8 cellular contexts compared by ENCODE assay signal in genomic region chr4:56424697-56425514, GRCh38. TPM values are rescaled to one million over a fixed set of nuclear protein-coding genes. Genes with fewer than 3 reads are reported as not detected.
A peak's percentile ranks its signal among the peaks of the same experiment; 100 is the strongest.
DNase-seq lines count a peak whose midpoint lies in the region; ATAC-seq and TF ChIP-seq lines count a peak whose summit lies in the region.

No MANE protein-coding gene starts in this region.

- DNase-seq in stimulated activated CD4-positive, alpha-beta T cell treated with anti-CD3 and anti-CD28 coated beads, Interleukin-12 subunit alpha, Interleukin-12 subunit beta, amount 100 ng/mL, for 4 hours = peak; percentile 6
- DNase-seq in stimulated activated CD4-positive, alpha-beta T cell treated with anti-CD3 and anti-CD28 coated beads, Interleukin-4, amount 100 ng/mL, for 4 hours = no peak
- DNase-seq in Peyer's patch (peak in 2 of 3 donors; percentile 44 to 69), colonic mucosa (peak; percentile 44), medulla oblongata (ENCODE audit: extremely low spot score) (peak; percentile 61), NCI-H748 treated with DMSO at 0.1 percent for 48 hours (lab: John Stamatoyannopoulos, UW) (no peak), ecto neural progenitor cell (ENCODE audit: low spot score) (no peak)

- H3K9me3 ChIP-seq in Peyer's patch (no peaks in the 10 kb centered on the region), colonic mucosa (no peaks in the 10 kb centered on the region)

- no peak overlapping the region for H3K27ac ChIP-seq in Peyer's patch
- H3K27ac ChIP-seq in colonic mucosa = no peak overlapping the region

- no peak for ATAC-seq in GM18502 (IDR thresholded peaks at IDR 0.05; ENCODE audit: poor library complexity, unreplicated experiment)

- TF ChIP-seq CTCF in Peyer's patch (IDR thresholded peaks at IDR 0.05) (peak; percentile 37 to 76 (median 64)), colonic mucosa (IDR thresholded peaks at IDR 0.05) (peak; percentile 65)

- intact Hi-C loops in colonic mucosa (cut with DNase I) = loop anchor here (5.0 to 10.0 kb wide), 2 partner anchors 117 to 410 kb away; no protein-coding TSS in a partner anchor

- no peak overlapping the region for H3K4me3 ChIP-seq in Peyer's patch
- H3K4me3 ChIP-seq in colonic mucosa = no peak overlapping the region

- no peak overlapping the region for H3K9ac ChIP-seq in colonic mucosa (ENCODE audit: low read depth in 2 of 2, low read length in 2 of 2)

- no peaks in the 10 kb centered on the region for H3K4me1 ChIP-seq in Peyer's patch
- H3K4me1 ChIP-seq in colonic mucosa = no peaks in the 10 kb centered on the region

- H3K36me3 ChIP-seq in Peyer's patch = no peaks in the 10 kb centered on the region
- no peaks in the 10 kb centered on the region for H3K36me3 ChIP-seq in colonic mucosa

- no peaks in the 10 kb centered on the region for H3K27me3 ChIP-seq in Peyer's patch
- H3K27me3 ChIP-seq in colonic mucosa = no peaks in the 10 kb centered on the region

- no peak for TF ChIP-seq POLR2A in Peyer's patch (IDR thresholded peaks at IDR 0.05)

RNA-seq across cellular contexts. Expression of gene PPAT, which starts 10.5 kb away (rescaled TPM):
- 1 to 10 TPM; 1.6 to 5.0 (median 2.3) TPM for total RNA-seq in Peyer's patch
- 10 to 100 TPM in 1 of 2 donors, 1 to 10 TPM in 1; 7.4 to 15.3 TPM for total RNA-seq in colonic mucosa

RNA-seq across cellular contexts. Expression of gene PAICS, which starts 11.2 kb away (rescaled TPM):
- total RNA-seq in Peyer's patch = 10 to 100 TPM; 21.7 to 30.5 (median 25.4) TPM
- 100 to 1,000 TPM in 1 of 2 donors, 10 to 100 TPM in 1; 55.3 to 138 TPM for total RNA-seq in colonic mucosa

RNA-seq across cellular contexts. Expression of gene AASDH, which starts 37.6 kb away (rescaled TPM):
- total RNA-seq in Peyer's patch = 1 to 10 TPM; 7.2 to 9.9 (median 9.6) TPM
- total RNA-seq in colonic mucosa = 1 to 10 TPM; 7.4 to 7.8 TPM

RNA-seq across cellular contexts. Expression of gene SRP72, which starts 42.5 kb away (rescaled TPM):
- total RNA-seq in Peyer's patch = 100 to 1,000 TPM in 1 of 4 donors, 10 to 100 TPM in 3; 28.9 to 191 (median 38.4) TPM
- 10 to 100 TPM; 74.4 to 79.6 TPM for total RNA-seq in colonic mucosa

Comparison
In these comparisons a context has a peak if more than half of its experiments do, and no peak if none do; other contexts are left out.
1. DNase-seq: peak in stimulated activated CD4-positive, alpha-beta T cell treated with anti-CD3 and anti-CD28 coated beads, Interleukin-12 subunit alpha, Interleukin-12 subunit beta, amount 100 ng/mL, for 4 hours (single experiment), Peyer's patch (2 of 3), colonic mucosa (single experiment) and medulla oblongata (single experiment); none in stimulated activated CD4-positive, alpha-beta T cell treated with anti-CD3 and anti-CD28 coated beads, Interleukin-4, amount 100 ng/mL, for 4 hours (0 of 2), NCI-H748 treated with DMSO at 0.1 percent for 48 hours (single experiment) and ecto neural progenitor cell (single experiment).